13 cellular contexts compared by ENCODE assay signal in the genomic region with DNA sequence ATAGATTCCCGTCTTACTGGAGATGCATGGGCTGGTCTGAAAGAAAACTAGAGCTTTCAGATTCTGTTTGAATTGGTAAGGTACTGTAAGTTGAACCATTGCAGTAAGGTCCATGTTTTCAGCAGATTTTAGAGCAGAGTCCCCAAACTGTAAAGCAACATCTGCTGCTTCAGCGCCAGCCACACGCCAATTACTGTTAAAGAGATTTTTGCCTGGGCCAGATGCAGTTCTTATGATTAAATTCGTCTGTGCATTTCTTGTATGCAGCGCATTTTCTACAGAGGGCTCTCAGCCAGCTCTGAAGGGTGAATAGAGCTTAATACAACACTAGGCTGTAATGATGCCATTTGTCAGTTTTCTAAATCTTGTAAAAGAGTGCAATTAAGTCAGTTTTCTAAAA.
"Had no signal": no experiment of that assay in that cellular context is flagged by ENCODE, and none has a peak within 500 bp of the region (broad histone marks: within the 10 kb centered on the region; RNA-seq: fewer than 3 reads in every experiment).

No MANE protein-coding gene starts in this region.

- H3K36me3 ChIP-seq: ascending aorta, cardiac muscle cell, thyroid gland had no signal

- H3K27ac ChIP-seq: ascending aorta, cardiac muscle cell, thyroid gland had no signal

- H3K4me1 ChIP-seq: ascending aorta, thyroid gland had no signal

- H3K27me3 ChIP-seq: ascending aorta, cardiac muscle cell, thyroid gland had no signal

- H3K9me3 ChIP-seq: ascending aorta, thyroid gland had no signal

- ATAC-seq: activated CD4-positive, CD25-positive, alpha-beta regulatory T cell treated with anti-CD3 and anti-CD28 coated beads, Interleukin-2, amount 50 U/mL, for 24 hours; left ventricle myocardium superior; naive thymus-derived CD8-positive, alpha-beta T cell; stimulated activated memory B cell treated with anti-CD40 and anti-IgM and Interleukin-4, amounts not matched to agents 10 μg/mL and 1 μg/mL and 100 μg/mL, for 72 hours had no signal

- H3K4me3 ChIP-seq: ascending aorta, cardiac muscle cell, thyroid gland had no signal

- DNase-seq: activated naive CD4-positive, alpha-beta T cell; activated T-cell treated with anti-CD3 and anti-CD28 coated beads for 4 hours; erythroblast; kidney glomerular epithelial cell; left ventricle myocardium superior; naive thymus-derived CD8-positive, alpha-beta T cell; retina; T-helper 9 cell; thyroid gland had no signal
